21 cellular contexts compared by ENCODE assay signal in genomic region chr20:15060265-15061060, GRCh38.
DNase-seq lines count a peak whose midpoint lies in the region; ATAC-seq and TF ChIP-seq lines count a peak whose summit lies in the region.
"Had no signal": no experiment of that assay in that cellular context is flagged by ENCODE, and none has a peak within 500 bp of the region (broad histone marks: within the 10 kb centered on the region; RNA-seq: fewer than 3 reads in every experiment).

No MANE protein-coding gene starts in this region.

- DNase-seq in GM12865 (ENCODE audit: low read depth) (peak; percentile 18), PC-9 (no peak), left lobe of liver (ENCODE audit: low spot score) (no peak), neural progenitor cell (ENCODE audit: low spot score) (peak; percentile 13), NOMO-1 (lab: John Stamatoyannopoulos, UW; ENCODE audit: unreplicated experiment in 2 of 2) (no peak), middle frontal gyrus (ENCODE audit: extremely low spot score, low spot score) (no peak)
- DNase-seq: CD8-positive, alpha-beta T cell; DMS53; EL; H7; HFFc6; IMR-90; NCI-H1417 treated with DMSO at 0.1 percent for 48 hours; NCI-H1930; NCI-H345; NCI-H526 had no signal

- H3K9me2 ChIP-seq in PC-9 (ENCODE audit: insufficient read depth): no peaks in the 10 kb centered on the region

- H3K27me3 ChIP-seq in PC-9 (ENCODE audit: insufficient read depth, low read depth): no peaks in the 10 kb centered on the region
- H3K27me3 ChIP-seq in neural progenitor cell: no peaks in the 10 kb centered on the region
- H3K27me3 ChIP-seq: BLaER1, SJCRH30 had no signal

- ATAC-seq in left lobe of liver (peak; percentile 59), GM21737 (IDR thresholded peaks at IDR 0.05; ENCODE audit: unreplicated experiment) (no peak), GM21381 (IDR thresholded peaks at IDR 0.05; ENCODE audit: unreplicated experiment) (no peak)
- ATAC-seq: CD8-positive, alpha-beta T cell; Panc1 had no signal

- H3K4me3 Mint-ChIP-seq in neural progenitor cell: no peak overlapping the region
- H3K4me3 Mint-ChIP-seq: CD8-positive, alpha-beta T cell; HFFc6 had no signal

- H3K4me3 ChIP-seq in GM12865 (ENCODE audit: low read depth, low read length) (no peak overlapping the region), PC-9 (no peak overlapping the region), neural progenitor cell (no peak overlapping the region)
- H3K4me3 ChIP-seq: BLaER1, SJCRH30 had no signal

- H3K27ac ChIP-seq in PC-9: no peak overlapping the region
- H3K27ac ChIP-seq in neural progenitor cell: no peak overlapping the region
- H3K27ac ChIP-seq: BLaER1, SJCRH30 had no signal

- H2AFZ ChIP-seq in PC-9 (no peak overlapping the region), neural progenitor cell (replicated peaks) (no peak overlapping the region)

- H3K9me3 ChIP-seq in PC-9 (ENCODE audit: insufficient read depth, low read depth) (no peaks in the 10 kb centered on the region), neural progenitor cell (ENCODE audit: low read depth) (no peaks in the 10 kb centered on the region)
- H3K9me3 ChIP-seq: SJCRH30 had no signal

- H4K20me1 ChIP-seq in PC-9 (ENCODE audit: insufficient read depth): no peaks in the 10 kb centered on the region
- no peaks in the 10 kb centered on the region for H4K20me1 ChIP-seq in neural progenitor cell (ENCODE audit: low read depth)
- H4K20me1 ChIP-seq: BLaER1 had no signal

- H3K36me3 ChIP-seq in PC-9 (ENCODE audit: low read depth): no peaks in the 10 kb centered on the region
- H3K36me3 ChIP-seq in neural progenitor cell: no peaks in the 10 kb centered on the region
- H3K36me3 ChIP-seq: BLaER1, SJCRH30 had no signal

- H3K4me1 ChIP-seq in PC-9 (replicated peaks; ENCODE audit: insufficient read depth) (peaks cover 27% of the 10 kb centered on the region), neural progenitor cell (peaks cover 19% of the 10 kb centered on the region)
- H3K4me1 ChIP-seq: BLaER1 had no signal

- H3K27ac Mint-ChIP-seq in neural progenitor cell: peak overlapping the region; percentile 39
- H3K27ac Mint-ChIP-seq: CD8-positive, alpha-beta T cell; HFFc6 had no signal

- 0 out of 2 replicates have a peak overlapping the region, but pooled peaks have one; percentile 36 for H3K4me2 ChIP-seq in PC-9
- no peak overlapping the region for H3K4me2 ChIP-seq in neural progenitor cell
- H3K4me2 ChIP-seq: BLaER1 had no signal

- H3K36me3 Mint-ChIP-seq in neural progenitor cell: no peaks in the 10 kb centered on the region
- H3K36me3 Mint-ChIP-seq: CD8-positive, alpha-beta T cell had no signal

- no TSS peak for BruUV-seq in PC-9 (replicated peaks; lab: Mats Ljungman, UMichigan)

- no peak overlapping the region for H3K9ac ChIP-seq in neural progenitor cell
- H3K9ac ChIP-seq: BLaER1 had no signal

- intact Hi-C loops in PC-9 (cut with micrococcal nuclease; ENCODE audit: unreplicated experiment): no loop called here

- TF ChIP-seq CTCF in GM12865 (IDR thresholded peaks at IDR 0.05; ENCODE audit: insufficient read depth, low read depth, low read length, missing control alignments): no peak
- no peak for TF ChIP-seq CTCF in PC-9 (conservative IDR thresholded peaks at IDR 0.05)
- TF ChIP-seq CTCF in neural progenitor cell (IDR thresholded peaks at IDR 0.05): no peak

- H3K79me2 ChIP-seq in PC-9 (ENCODE audit: low read depth) (no peaks in the 10 kb centered on the region), neural progenitor cell (ENCODE audit: low read depth) (no peaks in the 10 kb centered on the region)

- POLR2A ChIA-PET in PC-9 (lab: Charles Lee; ENCODE audit: unreplicated experiment): interaction anchor here (0.6 kb wide), 1 partner anchor 18 kb away, joined by 3 read pairs; no protein-coding TSS in a partner anchor

- H3K4me1 Mint-ChIP-seq in neural progenitor cell: peaks cover 22% of the 10 kb centered on the region

- peaks cover 6% of the 10 kb centered on the region for H3K27me3 Mint-ChIP-seq in neural progenitor cell (ENCODE audit: insufficient read depth, low read depth)

- CTCF ChIA-PET in PC-9 (lab: Charles Lee): no interaction called here

- H3K9me3 Mint-ChIP-seq in neural progenitor cell: no peaks in the 10 kb centered on the region
- H3K9me3 Mint-ChIP-seq: CD8-positive, alpha-beta T cell had no signal

- no peaks in the 10 kb centered on the region for H3F3A ChIP-seq in PC-9 (ENCODE audit: insufficient read depth, low read depth)
- peaks cover 3% of the 10 kb centered on the region for H3F3A ChIP-seq in neural progenitor cell (ENCODE audit: low read depth)

Comparison
In these comparisons a context has a peak if more than half of its experiments do, and no peak if none do; other contexts are left out.
1. DNase-seq: peak in GM12865 (single experiment) and neural progenitor cell (single experiment); none in PC-9 (0 of 2), left lobe of liver (single experiment), NOMO-1 (0 of 2) and middle frontal gyrus (single experiment).